ENCODE assay signal across 29 cellular contexts in the genomic region with DNA sequence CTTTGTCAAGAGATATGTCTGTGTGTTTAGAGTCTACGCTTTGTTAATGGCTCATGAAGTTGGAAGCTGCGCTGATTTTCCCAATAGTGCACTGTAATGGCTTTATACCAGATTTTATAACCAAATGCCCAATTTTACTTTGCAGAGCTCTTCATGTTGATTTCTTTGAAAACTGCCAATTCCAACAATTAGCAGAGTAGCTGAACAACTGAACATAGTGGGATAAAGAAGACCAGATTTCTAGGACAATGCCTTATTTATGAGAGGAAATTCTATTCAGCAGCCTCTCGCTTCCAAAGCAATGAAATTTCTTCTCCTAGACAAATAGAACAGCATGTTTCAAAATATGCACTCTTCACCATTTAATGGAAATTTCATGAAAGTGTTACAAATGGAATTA.
"Had no signal": no experiment of that assay in that cellular context is flagged by ENCODE, and none has a peak within 500 bp of the region (broad histone marks: within the 10 kb centered on the region; RNA-seq: fewer than 3 reads in every experiment).

No MANE protein-coding gene starts in this region.

- H3K36me3 ChIP-seq: neural progenitor cell, pancreas, right lobe of liver, sigmoid colon, thoracic aorta, thyroid gland, tibial nerve, upper lobe of left lung, vagina had no signal

- H3K36me3 Mint-ChIP-seq: naive thymus-derived CD4-positive, alpha-beta T cell; natural killer cell; neural progenitor cell; stimulated activated effector memory CD8-positive, alpha-beta T cell treated with anti-CD3 and anti-CD28 coated beads, Interleukin-12 subunit alpha, Interleukin-12 subunit beta, amount 100 ng/mL, for 72 hours; stimulated activated naive B cell treated with anti-CD40 and anti-IgM and Interleukin-4, amounts not matched to agents 10 μg/mL and 1 μg/mL and 100 μg/mL, for 72 hours had no signal

- H3K27me3 ChIP-seq: neural progenitor cell, pancreas, right lobe of liver, sigmoid colon, thyroid gland, upper lobe of left lung, vagina had no signal

- H3K4me3 ChIP-seq: neural progenitor cell, pancreas, psoas muscle, right lobe of liver, sigmoid colon, thoracic aorta, thyroid gland, tibial nerve, upper lobe of left lung, vagina had no signal

- H3K27ac ChIP-seq: neural progenitor cell, pancreas, psoas muscle, right lobe of liver, sigmoid colon, thoracic aorta, thyroid gland, tibial nerve, vagina had no signal

- H3K4me1 ChIP-seq: neural progenitor cell, pancreas, psoas muscle, right lobe of liver, sigmoid colon, thyroid gland, tibial nerve, upper lobe of left lung, vagina had no signal

- FAIRE-seq: pancreas, small intestine, urothelium cell line had no signal

- DNase-seq: naive thymus-derived CD4-positive, alpha-beta T cell; natural killer cell; nucleus accumbens; pancreas; posterior cingulate gyrus; psoas muscle; right cardiac atrium; right lobe of liver; sigmoid colon; small intestine; stimulated activated CD4-positive, alpha-beta T cell treated with anti-CD3 and anti-CD28 coated beads, Interleukin-15, amount 100 ng/mL, for 24 hours; stimulated activated CD4-positive, alpha-beta T cell treated with anti-CD3 and anti-CD28 coated beads, Interleukin-2, amount 100 ng/mL, for 24 hours; stimulated activated CD4-positive, alpha-beta T cell treated with anti-CD3 and anti-CD28 coated beads, Interleukin-2, amount 100 ng/mL, for 48 hours; stimulated activated CD4-positive, alpha-beta T cell treated with anti-CD3 and anti-CD28 coated beads, Interleukin-4, amount 100 ng/mL, for 24 hours; stimulated activated naive B cell treated with anti-CD40 and anti-IgM and Interleukin-4, amounts not matched to agents 10 μg/mL and 1 μg/mL and 100 μg/mL, for 72 hours; stimulated activated naive CD4-positive, alpha-beta T cell treated with Interleukin-2 at 50 U/mL for 16 hours; substantia nigra; thyroid gland; trophoblast cell; upper lobe of left lung had no signal

- H3K9me3 Mint-ChIP-seq: naive thymus-derived CD4-positive, alpha-beta T cell; natural killer cell; stimulated activated effector memory CD8-positive, alpha-beta T cell treated with anti-CD3 and anti-CD28 coated beads, Interleukin-12 subunit alpha, Interleukin-12 subunit beta, amount 100 ng/mL, for 72 hours; stimulated activated naive B cell treated with anti-CD40 and anti-IgM and Interleukin-4, amounts not matched to agents 10 μg/mL and 1 μg/mL and 100 μg/mL, for 72 hours; stimulated activated naive CD8-positive, alpha-beta T cell treated with anti-CD3 and anti-CD28 coated beads, Interleukin-15, Interleukin-2, amounts not matched to agents 100 ng/mL and 50 ng/mL, for 24 hours had no signal

- H3K27ac Mint-ChIP-seq: naive thymus-derived CD4-positive, alpha-beta T cell; natural killer cell; nephron; neural progenitor cell; progenitor cell of endocrine pancreas; stimulated activated effector memory CD8-positive, alpha-beta T cell treated with anti-CD3 and anti-CD28 coated beads, Interleukin-12 subunit alpha, Interleukin-12 subunit beta, amount 100 ng/mL, for 72 hours; stimulated activated naive B cell treated with anti-CD40 and anti-IgM and Interleukin-4, amounts not matched to agents 10 μg/mL and 1 μg/mL and 100 μg/mL, for 72 hours; stimulated activated naive CD8-positive, alpha-beta T cell treated with anti-CD3 and anti-CD28 coated beads, Interleukin-15, Interleukin-2, amounts not matched to agents 100 ng/mL and 50 ng/mL, for 24 hours had no signal

- ATAC-seq: naive thymus-derived CD4-positive, alpha-beta T cell; natural killer cell; pancreas; psoas muscle; right cardiac atrium; right lobe of liver; stimulated activated effector memory CD8-positive, alpha-beta T cell treated with anti-CD3 and anti-CD28 coated beads, Interleukin-12 subunit alpha, Interleukin-12 subunit beta, amount 100 ng/mL, for 72 hours; stimulated activated naive B cell treated with anti-CD40 and anti-IgM and Interleukin-4, amounts not matched to agents 10 μg/mL and 1 μg/mL and 100 μg/mL, for 72 hours had no signal

- H3K9me3 ChIP-seq: pancreas, psoas muscle, right lobe of liver, sigmoid colon, thoracic aorta, thyroid gland, upper lobe of left lung, vagina had no signal

- H3K4me3 Mint-ChIP-seq: naive thymus-derived CD4-positive, alpha-beta T cell; natural killer cell; nephron; neural progenitor cell; stimulated activated effector memory CD8-positive, alpha-beta T cell treated with anti-CD3 and anti-CD28 coated beads, Interleukin-12 subunit alpha, Interleukin-12 subunit beta, amount 100 ng/mL, for 72 hours; stimulated activated naive B cell treated with anti-CD40 and anti-IgM and Interleukin-4, amounts not matched to agents 10 μg/mL and 1 μg/mL and 100 μg/mL, for 72 hours; stimulated activated naive CD8-positive, alpha-beta T cell treated with anti-CD3 and anti-CD28 coated beads, Interleukin-15, Interleukin-2, amounts not matched to agents 100 ng/mL and 50 ng/mL, for 24 hours had no signal

- H3K4me1 Mint-ChIP-seq: natural killer cell; nephron; stimulated activated effector memory CD8-positive, alpha-beta T cell treated with anti-CD3 and anti-CD28 coated beads, Interleukin-12 subunit alpha, Interleukin-12 subunit beta, amount 100 ng/mL, for 72 hours; stimulated activated naive B cell treated with anti-CD40 and anti-IgM and Interleukin-4, amounts not matched to agents 10 μg/mL and 1 μg/mL and 100 μg/mL, for 72 hours had no signal
